ENCODE assay signal across 9 cellular contexts in the genomic region with DNA sequence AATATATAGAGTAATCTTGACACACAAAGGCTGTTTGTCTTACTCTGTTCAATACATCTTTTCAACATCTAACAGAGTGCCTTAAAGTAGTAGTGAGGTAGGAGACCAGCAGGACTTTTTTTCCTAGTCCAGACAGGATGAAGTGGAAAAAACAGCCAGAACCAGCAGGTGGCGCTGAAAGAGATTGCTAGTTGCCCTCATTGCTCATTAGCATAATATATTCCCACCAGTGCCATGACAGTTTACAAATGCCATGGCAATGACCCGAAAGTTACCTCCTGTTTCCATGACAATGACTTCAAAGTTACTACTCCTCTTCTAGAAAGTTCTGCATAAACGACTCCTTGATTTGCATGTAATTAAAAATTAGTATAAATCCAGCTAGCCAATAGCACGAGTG.
A peak's percentile ranks its signal among the peaks of the same experiment; 100 is the strongest.
DNase-seq lines count a peak whose midpoint lies in the region; ATAC-seq and TF ChIP-seq lines count a peak whose summit lies in the region.
"Had no signal": no experiment of that assay in that cellular context is flagged by ENCODE, and none has a peak within 500 bp of the region (broad histone marks: within the 10 kb centered on the region; RNA-seq: fewer than 3 reads in every experiment).

No MANE protein-coding gene starts in this region.

- DNase-seq in CD14-positive monocyte (ENCODE audit: low spot score) (no peak), T1000 (lab: John Stamatoyannopoulos, UW) (peak; percentile 27), iPS DF 6.9 (ENCODE audit: low read depth, low spot score) (peak; percentile 41), hippocampal formation (lab: John Stamatoyannopoulos, UW) (no peak), activated gamma-delta T cell treated with Interleukin-2 at 50 U/mL for 16 hours (no peak), NCI-H446 treated with DMSO at 0.1 percent for 48 hours (lab: John Stamatoyannopoulos, UW) (no peak)

- WGBS in iPS DF 6.9 (ENCODE audit: insufficient coverage, insufficient read length): no CpG with 5 or more reads among the region's 4 CpGs

- H3K36me3 ChIP-seq in iPS DF 6.9 (ENCODE audit: control insufficient read depth, insufficient read depth, low read length): no peaks in the 10 kb centered on the region

- H3K27ac ChIP-seq in iPS DF 6.9 (ENCODE audit: low read length): no peak overlapping the region
- H3K27ac ChIP-seq: SK-N-MC had no signal

- intact Hi-C loops in CD14-positive monocyte (cut with micrococcal nuclease): loop anchor here in 1 of 2 donors (5.0 kb wide), 1 partner anchor 99 kb away; no protein-coding TSS in a partner anchor

- no peaks in the 10 kb centered on the region for H3K27me3 ChIP-seq in iPS DF 6.9 (ENCODE audit: control insufficient read depth, insufficient read depth, low read length)

- no peak overlapping the region for H3K4me3 ChIP-seq in iPS DF 6.9 (ENCODE audit: low read length)
- H3K4me3 ChIP-seq: SK-N-MC had no signal

- H3K4me1 ChIP-seq in iPS DF 6.9 (ENCODE audit: control insufficient read depth, insufficient read depth, low read length): no peaks in the 10 kb centered on the region

- peak; percentile 47 for TF ChIP-seq CTCF in CD14-positive monocyte (IDR thresholded peaks at IDR 0.05)

- no peak overlapping the region for H3K4me3 Mint-ChIP-seq in CD14-positive monocyte

- peaks cover 25% of the 10 kb centered on the region for H3K4me1 Mint-ChIP-seq in CD14-positive monocyte

- peak overlapping the region in 1 of 7 donors; percentile 20 for H3K27ac Mint-ChIP-seq in CD14-positive monocyte

- H3K9me3 ChIP-seq in iPS DF 6.9 (ENCODE audit: control insufficient read depth, insufficient read depth, low read length): no peaks in the 10 kb centered on the region

- no peaks in the 10 kb centered on the region for H3K36me3 Mint-ChIP-seq in CD14-positive monocyte

- H3K9me3 Mint-ChIP-seq in CD14-positive monocyte: peaks cover 0 to 4% (median 3%) of the 10 kb centered on the region in 7 donors

- peaks cover 0 to 10% (median 0%) of the 10 kb centered on the region in 3 donors for H3K27me3 Mint-ChIP-seq in CD14-positive monocyte (ENCODE audit: low read depth in 3 of 3)

- ATAC-seq in GM18502 (IDR thresholded peaks at IDR 0.05; ENCODE audit: poor library complexity, unreplicated experiment) (peak; percentile 74), HG03460 (IDR thresholded peaks at IDR 0.05; ENCODE audit: unreplicated experiment) (peak; percentile 62)

Comparison
In these comparisons a context has a peak if more than half of its experiments do, and no peak if none do; other contexts are left out.
1. DNase-seq: peak in T1000 (single experiment) and iPS DF 6.9 (single experiment); none in CD14-positive monocyte (single experiment), hippocampal formation (0 of 2), activated gamma-delta T cell treated with Interleukin-2 at 50 U/mL for 16 hours (single experiment) and NCI-H446 treated with DMSO at 0.1 percent for 48 hours (single experiment).